ENCODE assay signal across 9 cellular contexts in genomic region chr5:43627028-43627427, GRCh38. TPM values are rescaled to one million over a fixed set of nuclear protein-coding genes. Genes with fewer than 3 reads are reported as not detected.
DNase-seq lines count a peak whose midpoint lies in the region; ATAC-seq, FAIRE-seq and TF ChIP-seq lines count a peak whose summit lies in the region.
"Had no signal": no experiment of that assay in that cellular context is flagged by ENCODE, and none has a peak within 500 bp of the region (broad histone marks: within the 10 kb centered on the region; RNA-seq: fewer than 3 reads in every experiment).

No MANE protein-coding gene starts in this region.

- H3K4me3 ChIP-seq in HCT116 (replicated peaks in 1 of 2; ENCODE audit: low read depth in 1 of 2, low read length in 2 of 2) (no peak overlapping the region), OCI-LY3 (ENCODE audit: low read length) (no peak overlapping the region), pancreas (no peak overlapping the region)

- H4K20me1 ChIP-seq in HCT116 (ENCODE audit: insufficient read depth) (no peaks in the 10 kb centered on the region), OCI-LY3 (ENCODE audit: insufficient read depth, low read length) (no peaks in the 10 kb centered on the region)

- peak overlapping the region; percentile 82 for H2AFZ ChIP-seq in HCT116 (ENCODE audit: low read depth, low read length, poor library complexity, severe bottlenecking)
- H2AFZ ChIP-seq in OCI-LY3 (ENCODE audit: low read depth, low read length) = no peak overlapping the region

- no peak overlapping the region for H3K4me3 Mint-ChIP-seq in CD14-positive monocyte
- H3K4me3 Mint-ChIP-seq: IgD-negative memory B cell had no signal

- FAIRE-seq in pancreas (lab: Jason Lieb, UNC) = no peak

- peak overlapping the region in 1 of 7 donors; percentile 75 for H3K27ac Mint-ChIP-seq in CD14-positive monocyte
- no peak overlapping the region for H3K27ac Mint-ChIP-seq in activated naive CD4-positive, alpha-beta T cell treated with anti-CD3 and anti-CD28 coated beads, Interleukin-2, amount 50 U/mL, for 72 hours
- H3K27ac Mint-ChIP-seq: IgD-negative memory B cell had no signal

- H3K36me3 ChIP-seq in HCT116 (ENCODE audit: control insufficient read depth in 1 of 2, insufficient read depth in 2 of 2, low read length in 2 of 2) (no peaks in the 10 kb centered on the region), OCI-LY3 (replicated peaks; ENCODE audit: low read depth, low read length) (peaks cover 6% of the 10 kb centered on the region), pancreas (no peaks in the 10 kb centered on the region)

- BruUV-seq in HCT116 (replicated peaks; lab: Mats Ljungman, UMichigan) = no TSS peak

- CTCF ChIA-PET in HCT116 (lab: Charles Lee) = interaction anchor here (0.7 to 1.3 kb wide), 2 partner anchors 143 to 705 kb away, joined by 3 to 5 read pairs; no protein-coding TSS in a partner anchor

- no peaks in the 10 kb centered on the region for H3K9me3 Mint-ChIP-seq in CD14-positive monocyte
- no peaks in the 10 kb centered on the region for H3K9me3 Mint-ChIP-seq in activated naive CD4-positive, alpha-beta T cell treated with anti-CD3 and anti-CD28 coated beads, Interleukin-2, amount 50 U/mL, for 72 hours
- H3K9me3 Mint-ChIP-seq: IgD-negative memory B cell had no signal

- H3K4me2 ChIP-seq in HCT116 (ENCODE audit: low read length) (no peak overlapping the region), OCI-LY3 (ENCODE audit: low read length) (no peak overlapping the region)

- no peak for DNase-seq in CD14-positive monocyte (ENCODE audit: low spot score)
- peak; percentile 66 for DNase-seq in HCT116 (ENCODE audit: low read depth, low spot score)
- peak; percentile 60 to 65 for DNase-seq in erythroblast (lab: John Stamatoyannopoulos, UW)
- DNase-seq in pancreas = peak in 1 of 6 donors; percentile 20
- no peak for DNase-seq in amniotic stem cell (lab: John Stamatoyannopoulos, UW)
- DNase-seq in activated naive CD4-positive, alpha-beta T cell treated with anti-CD3 and anti-CD28 coated beads, Interleukin-2, amount 50 U/mL, for 72 hours (ENCODE audit: low spot score in 2 of 2) = no peak

- H3K9me3 ChIP-seq in HCT116 (ENCODE audit: control insufficient read depth in 1 of 2, insufficient read depth in 1 of 2, low read depth in 1 of 2, low read length in 2 of 2) (no peaks in the 10 kb centered on the region), OCI-LY3 (ENCODE audit: insufficient read depth, low read length) (no peaks in the 10 kb centered on the region), pancreas (no peaks in the 10 kb centered on the region)

- H3K4me1 Mint-ChIP-seq in CD14-positive monocyte = peaks cover 6% of the 10 kb centered on the region

- TF ChIP-seq CTCF in CD14-positive monocyte (IDR thresholded peaks at IDR 0.05) = peak; percentile 54
- peak; percentile 79 to 96 (median 91) for TF ChIP-seq CTCF in HCT116 (IDR thresholded peaks at IDR 0.05 in 2 of 3, conservative IDR thresholded peaks at IDR 0.05 in 1 of 3; ENCODE audit: borderline replicate concordance in 1 of 3, insufficient read depth in 1 of 3, low read depth in 2 of 3, low read length in 2 of 3)
- peak; percentile 40 for TF ChIP-seq CTCF in OCI-LY3 (IDR thresholded peaks at IDR 0.05; ENCODE audit: low read depth, low read length)
- peak in 1 of 4 donors; percentile 30 for TF ChIP-seq CTCF in pancreas (IDR thresholded peaks at IDR 0.05)

- RAD21 ChIA-PET in HCT116 (lab: Charles Lee; ENCODE audit: low non-redundant PET in 1 of 2, low total read pairs in 2 of 2, uncharacterized antibody in 2 of 2, unreplicated experiment in 2 of 2) = no interaction called here

- H3K36me3 Mint-ChIP-seq in CD14-positive monocyte = peaks cover 52 to 66% of the 10 kb centered on the region in 2 donors
- H3K36me3 Mint-ChIP-seq in activated naive CD4-positive, alpha-beta T cell treated with anti-CD3 and anti-CD28 coated beads, Interleukin-2, amount 50 U/mL, for 72 hours = peaks cover 5 to 11% of the 10 kb centered on the region in 2 donors

- H3K4me1 ChIP-seq in HCT116 (ENCODE audit: control insufficient read depth in 1 of 2, insufficient read depth in 2 of 2, low read length in 2 of 2) = peaks cover 0 to 2% of the 10 kb centered on the region in 2 experiments; a peak in 1 of 4 replicates
- no peaks in the 10 kb centered on the region for H3K4me1 ChIP-seq in OCI-LY3 (ENCODE audit: low read length)
- no peaks in the 10 kb centered on the region for H3K4me1 ChIP-seq in pancreas

- peak; percentile 91 for ATAC-seq in HCT116
- ATAC-seq in pancreas = peak; percentile 48 to 81 (median 63)
- ATAC-seq in activated naive CD4-positive, alpha-beta T cell treated with anti-CD3 and anti-CD28 coated beads, Interleukin-2, amount 50 U/mL, for 72 hours = no peak
- no peak for ATAC-seq in HG03175 (IDR thresholded peaks at IDR 0.05; ENCODE audit: unreplicated experiment)

- no peaks in the 10 kb centered on the region for H3K27me3 Mint-ChIP-seq in CD14-positive monocyte (ENCODE audit: low read depth in 3 of 3)
- H3K27me3 Mint-ChIP-seq: IgD-negative memory B cell had no signal

- H3K27me3 ChIP-seq in HCT116 (ENCODE audit: insufficient read depth, low read length) (no peaks in the 10 kb centered on the region), OCI-LY3 (ENCODE audit: low read depth, low read length) (no peaks in the 10 kb centered on the region), pancreas (no peaks in the 10 kb centered on the region)

- TF ChIP-seq POLR2A in HCT116 (IDR thresholded peaks at IDR 0.05; ENCODE audit: borderline replicate concordance, extremely low read depth, insufficient read depth, insufficient read length) (no peak), erythroblast (IDR thresholded peaks at IDR 0.05; ENCODE audit: low read length) (no peak)

- H3K79me2 ChIP-seq in HCT116 (ENCODE audit: insufficient read depth, low read length) (no peaks in the 10 kb centered on the region), OCI-LY3 (ENCODE audit: low read length) (no peaks in the 10 kb centered on the region)

- TF ChIP-seq RAD21 in HCT116 (IDR thresholded peaks at IDR 0.05; ENCODE audit: low read depth) = peak; percentile 48

- no peak overlapping the region for H3K9ac ChIP-seq in HCT116 (ENCODE audit: low read length)
- no peak overlapping the region for H3K9ac ChIP-seq in OCI-LY3 (ENCODE audit: low read length)

- no peak overlapping the region for H3K27ac ChIP-seq in HCT116 (ENCODE audit: low read depth, low read length)
- H3K27ac ChIP-seq in OCI-LY3 (ENCODE audit: low read length) = no peak overlapping the region
- no peak overlapping the region for H3K27ac ChIP-seq in pancreas

- H3K9me2 ChIP-seq in HCT116 (ENCODE audit: insufficient read depth) = peaks cover 3% of the 10 kb centered on the region; the same call in 1 of the 2 replicates

- intact Hi-C loops in CD14-positive monocyte (cut with micrococcal nuclease) = no loop called here
- intact Hi-C loops in HCT116 (cut with micrococcal nuclease) = loop anchor here (5.0 kb wide), 1 partner anchor 1145 kb away; no protein-coding TSS in a partner anchor
- intact Hi-C loops in pancreas (cut with DNase I) = no loop called here

- POLR2A ChIA-PET in HCT116 (lab: Charles Lee) = no interaction called here

- 86 to 88% methylated on average over 2 of the region's 2 CpGs for WGBS in pancreas, 2 donors

TF ChIP-seq in HCT116, 20 proteins besides CTCF, POLR2A, EP300 and RAD21:
- no peak for TF ChIP-seq ZFX (IDR thresholded peaks at IDR 0.05)
- TF ChIP-seq CBX3 (IDR thresholded peaks at IDR 0.05; ENCODE audit: low read depth) = peak; percentile 76; the same call in 1 of the 2 replicates
- no peak for TF ChIP-seq SIN3A (IDR thresholded peaks at IDR 0.05; ENCODE audit: low read depth)
- TF ChIP-seq EGR1 (IDR thresholded peaks at IDR 0.05; ENCODE audit: low read depth) = no peak
- peak; percentile 57 for TF ChIP-seq CEBPB (IDR thresholded peaks at IDR 0.05; ENCODE audit: low read depth)
- TF ChIP-seq SRF (IDR thresholded peaks at IDR 0.05; ENCODE audit: low read depth) = no peak
- TF ChIP-seq, protein P1, sequence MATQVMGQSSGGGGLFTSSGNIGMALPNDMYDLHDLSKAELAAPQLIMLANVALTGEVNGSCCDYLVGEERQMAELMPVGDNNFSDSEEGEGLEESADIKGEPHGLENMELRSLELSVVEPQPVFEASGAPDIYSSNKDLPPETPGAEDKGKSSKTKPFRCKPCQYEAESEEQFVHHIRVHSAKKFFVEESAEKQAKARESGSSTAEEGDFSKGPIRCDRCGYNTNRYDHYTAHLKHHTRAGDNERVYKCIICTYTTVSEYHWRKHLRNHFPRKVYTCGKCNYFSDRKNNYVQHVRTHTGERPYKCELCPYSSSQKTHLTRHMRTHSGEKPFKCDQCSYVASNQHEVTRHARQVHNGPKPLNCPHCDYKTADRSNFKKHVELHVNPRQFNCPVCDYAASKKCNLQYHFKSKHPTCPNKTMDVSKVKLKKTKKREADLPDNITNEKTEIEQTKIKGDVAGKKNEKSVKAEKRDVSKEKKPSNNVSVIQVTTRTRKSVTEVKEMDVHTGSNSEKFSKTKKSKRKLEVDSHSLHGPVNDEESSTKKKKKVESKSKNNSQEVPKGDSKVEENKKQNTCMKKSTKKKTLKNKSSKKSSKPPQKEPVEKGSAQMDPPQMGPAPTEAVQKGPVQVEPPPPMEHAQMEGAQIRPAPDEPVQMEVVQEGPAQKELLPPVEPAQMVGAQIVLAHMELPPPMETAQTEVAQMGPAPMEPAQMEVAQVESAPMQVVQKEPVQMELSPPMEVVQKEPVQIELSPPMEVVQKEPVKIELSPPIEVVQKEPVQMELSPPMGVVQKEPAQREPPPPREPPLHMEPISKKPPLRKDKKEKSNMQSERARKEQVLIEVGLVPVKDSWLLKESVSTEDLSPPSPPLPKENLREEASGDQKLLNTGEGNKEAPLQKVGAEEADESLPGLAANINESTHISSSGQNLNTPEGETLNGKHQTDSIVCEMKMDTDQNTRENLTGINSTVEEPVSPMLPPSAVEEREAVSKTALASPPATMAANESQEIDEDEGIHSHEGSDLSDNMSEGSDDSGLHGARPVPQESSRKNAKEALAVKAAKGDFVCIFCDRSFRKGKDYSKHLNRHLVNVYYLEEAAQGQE (IDR thresholded peaks at IDR 0.05; ENCODE audit: low read depth) = no peak

RNA-seq across cellular contexts. Expression of gene NNT, which starts 24.0 kb away (rescaled TPM):
- 10 to 100 TPM; 41.2 to 47.2 TPM for polyA plus RNA-seq in CD14-positive monocyte
- total RNA-seq in HCT116 (2021; ENCODE audit: unreplicated experiment) = 0.32 TPM
- not detected in 2 replicates for polyA plus RNA-seq in HCT116 (2012)
- 10 to 100 TPM; 27.1 to 48.0 (median 36.1) TPM for total RNA-seq in pancreas
- polyA plus RNA-seq in pancreas = 10 to 100 TPM in 1 of 2 donors, 1 to 10 TPM in 1; 6.1 to 13.3 TPM
- total RNA-seq in activated naive CD4-positive, alpha-beta T cell treated with anti-CD3 and anti-CD28 coated beads, Interleukin-2, amount 50 U/mL, for 72 hours = 100 to 1,000 TPM in 1 of 2 donors, 10 to 100 TPM in 1; 89.6 to 174 TPM

Comparison
In these comparisons a context has a peak if more than half of its experiments do, and no peak if none do; other contexts are left out.
1. DNase-seq: peak in HCT116 (single experiment) and erythroblast (2 of 2); none in CD14-positive monocyte (single experiment), amniotic stem cell (single experiment) and activated naive CD4-positive, alpha-beta T cell treated with anti-CD3 and anti-CD28 coated beads, Interleukin-2, amount 50 U/mL, for 72 hours (0 of 2).
2. ATAC-seq: peak in HCT116 (single experiment) and pancreas (4 of 4); none in activated naive CD4-positive, alpha-beta T cell treated with anti-CD3 and anti-CD28 coated beads, Interleukin-2, amount 50 U/mL, for 72 hours (0 of 2) and HG03175 (single experiment).
3. RNA of gene NNT, which starts 24.0 kb away (total RNA-seq): 89.6 to 174 TPM in activated naive CD4-positive, alpha-beta T cell treated with anti-CD3 and anti-CD28 coated beads, Interleukin-2, amount 50 U/mL, for 72 hours and 27.1 to 48.0 TPM in pancreas; 0.32 TPM in HCT116 (single experiment); every median in the first group is over 10 times any median in the second.